ENCODE assay signal across 20 cellular contexts in genomic region chr1:231284441-231284840, GRCh38. TPM values are rescaled to one million over a fixed set of nuclear protein-coding genes. Genes with fewer than 3 reads are reported as not detected.
DNase-seq lines count a peak whose midpoint lies in the region; ATAC-seq and TF ChIP-seq lines count a peak whose summit lies in the region.
"Had no signal": no experiment of that assay in that cellular context is flagged by ENCODE, and none has a peak within 500 bp of the region (broad histone marks: within the 10 kb centered on the region; RNA-seq: fewer than 3 reads in every experiment).

No MANE protein-coding gene starts in this region.

- no peak overlapping the region for H3K27ac ChIP-seq in OCI-LY7 (ENCODE audit: low read depth, low read length, poor library complexity, severe bottlenecking)
- H3K27ac ChIP-seq: 22Rv1, A549, C4-2B had no signal

- DNase-seq in NCI-H526 (lab: John Stamatoyannopoulos, UW) (peak; percentile 3 to 25), NCI-H526 treated with DMSO at 0.1 percent for 48 hours (lab: John Stamatoyannopoulos, UW) (no peak), WTC11 (ENCODE audit: low spot score) (no peak), iPS-NIHi11 (ENCODE audit: low spot score) (peak; percentile 20), NCI-H748 (lab: John Stamatoyannopoulos, UW; ENCODE audit: unreplicated experiment) (no peak), OCI-LY7 (ENCODE audit: low spot score) (no peak)
- DNase-seq: AML-193; Caco-2; CD4-positive, alpha-beta T cell; GDM1; GOT3; HCEC 1CT; HFFc6; KBM-7 had no signal

- POLR2A ChIA-PET in WTC11 (lab: Charles Lee): interaction anchor here (0.6 kb wide), 1 partner anchor 271 kb away, joined by 3 read pairs; no protein-coding TSS in a partner anchor
- POLR2A ChIA-PET in OCI-LY7 (lab: Charles Lee): interaction anchor here (0.7 to 1.2 kb wide), 5 partner anchors 9 to 262 kb away, joined by 3 read pairs; no protein-coding TSS in a partner anchor

- H3K4me1 Mint-ChIP-seq in WTC11: peaks cover 4% of the 10 kb centered on the region; the same call in 1 of the 2 replicates

- CTCF ChIA-PET in WTC11 (lab: Charles Lee) (interaction anchor here (0.7 kb wide), 1 partner anchor 53 kb away, joined by 5 read pairs; the partner anchor contains the start of genes EXOC8 and SPRTN), OCI-LY7 (lab: Charles Lee; ENCODE audit: unreplicated experiment) (no interaction called here)

- intact Hi-C loops in OCI-LY7 (cut with micrococcal nuclease; ENCODE audit: unreplicated experiment): no loop called here

- H3K79me2 ChIP-seq in OCI-LY7 (ENCODE audit: insufficient read depth, low read depth, low read length): no peaks in the 10 kb centered on the region

- no peak overlapping the region for H3K4me2 ChIP-seq in OCI-LY7 (ENCODE audit: low read length)
- H3K4me2 ChIP-seq: A549 had no signal

- peaks cover 13% of the 10 kb centered on the region for H3K9me3 Mint-ChIP-seq in WTC11
- H3K9me3 Mint-ChIP-seq: CD4-positive, alpha-beta T cell; HFFc6; IgD-negative memory B cell had no signal

- H3K36me3 ChIP-seq in OCI-LY7 (ENCODE audit: insufficient read depth, low read length): no peaks in the 10 kb centered on the region

- H3K4me3 ChIP-seq in OCI-LY7 (ENCODE audit: low read depth, low read length, poor library complexity, severe bottlenecking): no peak overlapping the region
- H3K4me3 ChIP-seq: A549 had no signal

- H4K20me1 ChIP-seq in OCI-LY7 (ENCODE audit: insufficient read depth, low read length): no peaks in the 10 kb centered on the region

- no peak overlapping the region for H3K27ac Mint-ChIP-seq in WTC11
- H3K27ac Mint-ChIP-seq: CD4-positive, alpha-beta T cell; HFFc6; IgD-negative memory B cell had no signal

- BruUV-seq in OCI-LY7 (replicated peaks; lab: Mats Ljungman, UMichigan): no TSS peak

- H3K27me3 Mint-ChIP-seq in WTC11 (ENCODE audit: low read depth): peaks cover 18% of the 10 kb centered on the region
- H3K27me3 Mint-ChIP-seq: CD4-positive, alpha-beta T cell; IgD-negative memory B cell had no signal

- no peaks in the 10 kb centered on the region for H3K4me1 ChIP-seq in OCI-LY7 (ENCODE audit: insufficient read depth, low read length, poor library complexity, severe bottlenecking)
- H3K4me1 ChIP-seq: A549, Caco-2 had no signal

- ATAC-seq in WTC11: peak; percentile 63
- ATAC-seq in HG03139 (IDR thresholded peaks at IDR 0.05; ENCODE audit: unreplicated experiment): no peak
- ATAC-seq: A549, HepG2 had no signal

- H2AFZ ChIP-seq in OCI-LY7 (ENCODE audit: low read length): no peak overlapping the region

- H3K4me3 Mint-ChIP-seq in WTC11: no peak overlapping the region
- H3K4me3 Mint-ChIP-seq: CD4-positive, alpha-beta T cell; HFFc6; IgD-negative memory B cell had no signal

- H3K36me3 Mint-ChIP-seq in WTC11: peaks cover 7% of the 10 kb centered on the region; the same call in 1 of the 2 replicates

- TF ChIP-seq CTCF in WTC11 (IDR thresholded peaks at IDR 0.05) (no peak), OCI-LY7 (conservative IDR thresholded peaks at IDR 0.05; ENCODE audit: low read length) (no peak)

- no peaks in the 10 kb centered on the region for H3K9me3 ChIP-seq in OCI-LY7 (ENCODE audit: low read length)
- H3K9me3 ChIP-seq: A549, Caco-2 had no signal

- no peaks in the 10 kb centered on the region for H3K9me2 ChIP-seq in OCI-LY7 (ENCODE audit: insufficient read depth, low read length)

TF ChIP-seq in WTC11, 78 proteins besides CTCF, POLR2A, EP300 and RAD21:
- TF ChIP-seq NFE2L1 (CRISPR knock-in tag; IDR thresholded peaks at IDR 0.05) (no peak), ATF2 (CRISPR knock-in tag; IDR thresholded peaks at IDR 0.05; ENCODE audit: borderline replicate concordance, low read depth) (no peak), NFYB (CRISPR knock-in tag; conservative IDR thresholded peaks at IDR 0.05; ENCODE audit: low read depth) (no peak), ZNF396 (CRISPR knock-in tag; IDR thresholded peaks at IDR 0.05; ENCODE audit: borderline replicate concordance) (no peak), ZNF671 (CRISPR knock-in tag; IDR thresholded peaks at IDR 0.05) (no peak), MYBL2 (CRISPR knock-in tag; IDR thresholded peaks at IDR 0.05) (no peak), ATF6 (CRISPR knock-in tag; IDR thresholded peaks at IDR 0.05) (no peak), ZNF416 (CRISPR knock-in tag; IDR thresholded peaks at IDR 0.05) (no peak), ZNF263 (CRISPR knock-in tag; IDR thresholded peaks at IDR 0.05; ENCODE audit: low read depth) (no peak), FOXK1 (CRISPR knock-in tag; IDR thresholded peaks at IDR 0.05) (no peak), FOXP1 (CRISPR knock-in tag; IDR thresholded peaks at IDR 0.05; ENCODE audit: borderline replicate concordance) (no peak), IRF2 (CRISPR knock-in tag; IDR thresholded peaks at IDR 0.05; ENCODE audit: borderline replicate concordance, low read depth) (no peak), USF2 (CRISPR knock-in tag; IDR thresholded peaks at IDR 0.05) (no peak), ATF3 (CRISPR knock-in tag; conservative IDR thresholded peaks at IDR 0.05) (no peak), ZBTB43 (CRISPR knock-in tag; IDR thresholded peaks at IDR 0.05) (no peak), ZNF317 (CRISPR knock-in tag; IDR thresholded peaks at IDR 0.05; ENCODE audit: borderline replicate concordance, low read depth) (no peak), ELF4 (CRISPR knock-in tag; IDR thresholded peaks at IDR 0.05; ENCODE audit: low read depth) (no peak), ZNF138 (CRISPR knock-in tag; conservative IDR thresholded peaks at IDR 0.05) (no peak), TEAD4 (CRISPR knock-in tag; IDR thresholded peaks at IDR 0.05) (no peak), ZMAT4 (CRISPR knock-in tag; IDR thresholded peaks at IDR 0.05) (no peak)
TF ChIP-seq in WTC11: peak in this region for 0.

RNA-seq across cellular contexts. Expression of gene GNPAT, which starts 43.4 kb away (rescaled TPM):
- 32.8 to 40.4 TPM (median 38.4 TPM) in 3 replicates for total RNA-seq in WTC11 (2021)
- total RNA-seq in OCI-LY7 (2014; rRNA removed; shearing (Covaris generic)): 37.9 and 51.7 TPM in 2 replicates
- total RNA-seq in OCI-LY7 (2022): 54.9 and 58.5 TPM in 2 replicates

RNA-seq across cellular contexts. Expression of gene EXOC8, which starts 53.2 kb away (rescaled TPM):
- 9.1 to 11.3 TPM (median 10.2 TPM) in 3 replicates for total RNA-seq in WTC11 (2021)
- 14.8 and 17.0 TPM in 2 replicates for total RNA-seq in OCI-LY7 (2014; rRNA removed; shearing (Covaris generic))
- total RNA-seq in OCI-LY7 (2022): 17.4 and 18.6 TPM in 2 replicates

RNA-seq across cellular contexts. Expression of gene SPRTN, which starts 53.7 kb away (rescaled TPM):
- total RNA-seq in WTC11 (2021) (12.6 to 14.6 TPM (median 12.7 TPM) in 3 replicates), OCI-LY7 (2022) (16.4 and 17.7 TPM in 2 replicates)
- total RNA-seq in OCI-LY7 (2014; rRNA removed; shearing (Covaris generic)): 10.9 and 14.6 TPM in 2 replicates

Comparison
In these comparisons a context has a peak if more than half of its experiments do, and no peak if none do; other contexts are left out.
1. DNase-seq: peak in NCI-H526 (2 of 2) and iPS-NIHi11 (single experiment); none in NCI-H526 treated with DMSO at 0.1 percent for 48 hours (single experiment), WTC11 (single experiment), NCI-H748 (single experiment) and OCI-LY7 (single experiment).